Comparison of ENCODE assay signal across 8 cellular contexts in genomic region chr21:45555557-45556301, GRCh38. TPM values are rescaled to one million over a fixed set of nuclear protein-coding genes. Genes with fewer than 3 reads are reported as not detected.
DNase-seq lines count a peak whose midpoint lies in the region; ATAC-seq and TF ChIP-seq lines count a peak whose summit lies in the region.

No MANE protein-coding gene starts in this region.

- no peak overlapping the region for H3K4me3 Mint-ChIP-seq in activated T-helper 17 cell treated with anti-CD3 and anti-CD28 coated beads, Interleukin-2, amount 50 U/mL, for 72 hours

- H3K36me3 ChIP-seq in esophagus muscularis mucosa = no peaks in the 10 kb centered on the region
- no peaks in the 10 kb centered on the region for H3K36me3 ChIP-seq in mucosa of stomach (ENCODE audit: control insufficient read depth, insufficient read depth, low read length)
- H3K36me3 ChIP-seq in suprapubic skin = no peaks in the 10 kb centered on the region

- no peak for TF ChIP-seq POLR2A in esophagus muscularis mucosa (IDR thresholded peaks at IDR 0.05; ENCODE audit: low read depth)
- no peak for TF ChIP-seq POLR2A in suprapubic skin (IDR thresholded peaks at IDR 0.05)

- peaks cover 6% of the 10 kb centered on the region for H3K36me3 Mint-ChIP-seq in activated T-helper 17 cell treated with anti-CD3 and anti-CD28 coated beads, Interleukin-2, amount 50 U/mL, for 72 hours (ENCODE audit: low read depth)

- no peak overlapping the region for H3K27ac Mint-ChIP-seq in activated T-helper 17 cell treated with anti-CD3 and anti-CD28 coated beads, Interleukin-2, amount 50 U/mL, for 72 hours

- H3K9me3 Mint-ChIP-seq in activated T-helper 17 cell treated with anti-CD3 and anti-CD28 coated beads, Interleukin-2, amount 50 U/mL, for 72 hours = no peaks in the 10 kb centered on the region

- DNase-seq in DMS 273 (lab: John Stamatoyannopoulos, UW; ENCODE audit: unreplicated experiment) = peak; percentile 73
- peak; percentile 48 for DNase-seq in HFF-Myc (ENCODE audit: extremely low read depth, low read depth)
- peak; percentile 49 for DNase-seq in NOMO-1 treated with dmso at 0.1 percent for 144 hours (lab: John Stamatoyannopoulos, UW; ENCODE audit: unreplicated experiment)
- no peak for DNase-seq in esophagus muscularis mucosa (ENCODE audit: extremely low spot score)
- peak; percentile 86 to 90 for DNase-seq in suprapubic skin (ENCODE audit: low spot score in 2 of 2)

- peaks cover 5% of the 10 kb centered on the region for H3K27me3 Mint-ChIP-seq in activated T-helper 17 cell treated with anti-CD3 and anti-CD28 coated beads, Interleukin-2, amount 50 U/mL, for 72 hours

- peaks cover 19% of the 10 kb centered on the region for H3K4me1 Mint-ChIP-seq in activated T-helper 17 cell treated with anti-CD3 and anti-CD28 coated beads, Interleukin-2, amount 50 U/mL, for 72 hours

- no peak for TF ChIP-seq EP300 in esophagus muscularis mucosa (IDR thresholded peaks at IDR 0.05)
- no peak for TF ChIP-seq EP300 in suprapubic skin (IDR thresholded peaks at IDR 0.05)

- TF ChIP-seq CTCF in HFF-Myc (IDR thresholded peaks at IDR 0.05; ENCODE audit: low read depth, low read length, missing control alignments) (peak; percentile 80), esophagus muscularis mucosa (IDR thresholded peaks at IDR 0.05) (peak; percentile 52 to 95 (median 72)), suprapubic skin (IDR thresholded peaks at IDR 0.05) (peak; percentile 45 to 61)

- H3K9me3 ChIP-seq in esophagus muscularis mucosa (no peaks in the 10 kb centered on the region), mucosa of stomach (ENCODE audit: control insufficient read depth, low read length) (no peaks in the 10 kb centered on the region), suprapubic skin (no peaks in the 10 kb centered on the region)

- H3K4me3 ChIP-seq in HFF-Myc (replicated peaks; ENCODE audit: low read depth, low read length) (peak overlapping the region; percentile 47), esophagus muscularis mucosa (peak overlapping the region; percentile 55 to 74 (median 62)), mucosa of stomach (ENCODE audit: low read length) (peak overlapping the region; percentile 50), suprapubic skin (peak overlapping the region; percentile 46)

- H3K27me3 ChIP-seq in esophagus muscularis mucosa (peaks cover 0 to 25% (median 0%) of the 10 kb centered on the region in 4 donors), mucosa of stomach (ENCODE audit: control insufficient read depth, insufficient read depth, low read length) (no peaks in the 10 kb centered on the region), suprapubic skin (peaks cover 18% of the 10 kb centered on the region)

- WGBS in esophagus muscularis mucosa = 16% methylated on average over 18 of the region's 62 CpGs
- WGBS in suprapubic skin = 10% methylated on average over 6 of the region's 62 CpGs

- ATAC-seq in activated T-helper 17 cell treated with anti-CD3 and anti-CD28 coated beads, Interleukin-2, amount 50 U/mL, for 72 hours (replicated peaks) = peak; percentile 21
- ATAC-seq in HG02678 (IDR thresholded peaks at IDR 0.05; ENCODE audit: unreplicated experiment) = no peak

- intact Hi-C loops in esophagus muscularis mucosa (cut with DNase I) = loop anchor here (1.0 to 5.0 kb wide), 3 partner anchors 41 to 265 kb away; partner anchors contain the start of gene PCBP3

- H3K27ac ChIP-seq in esophagus muscularis mucosa (replicated peaks in 1 of 4) (peak overlapping the region; percentile 73 to 90 (median 82)), suprapubic skin (peak overlapping the region; percentile 57)

- H3K9ac ChIP-seq in mucosa of stomach (ENCODE audit: low read length) = no peak overlapping the region

- H3K4me1 ChIP-seq in esophagus muscularis mucosa (peaks cover 3 to 17% (median 16%) of the 10 kb centered on the region in 4 donors), mucosa of stomach (ENCODE audit: control insufficient read depth, insufficient read depth, low read length) (no peaks in the 10 kb centered on the region), suprapubic skin (peaks cover 16% of the 10 kb centered on the region)

RNA-seq across cellular contexts. Expression of gene SLC19A1, which starts 13.5 kb away (rescaled TPM):
- total RNA-seq in activated T-helper 17 cell treated with anti-CD3 and anti-CD28 coated beads, Interleukin-2, amount 50 U/mL, for 72 hours = 10 to 100 TPM; 41.4 to 82.2 TPM
- total RNA-seq in esophagus muscularis mucosa (10 to 100 TPM in 1 of 4 donors, 1 to 10 TPM in 3; 2.8 to 10.0 (median 6.6) TPM), suprapubic skin (1 to 10 TPM; 7.0 to 9.8 (median 7.9) TPM)
